10 cellular contexts compared by ENCODE assay signal in genomic region chr11:115939726-115940421, GRCh38.
DNase-seq lines count a peak whose midpoint lies in the region; ATAC-seq and TF ChIP-seq lines count a peak whose summit lies in the region.
"Had no signal": no experiment of that assay in that cellular context is flagged by ENCODE, and none has a peak within 500 bp of the region (broad histone marks: within the 10 kb centered on the region; RNA-seq: fewer than 3 reads in every experiment).

No MANE protein-coding gene starts in this region.

- peak; percentile 82 for DNase-seq in NCI-H146 treated with DMSO at 0.1 percent for 48 hours (lab: John Stamatoyannopoulos, UW; ENCODE audit: unreplicated experiment)
- no peak for DNase-seq in AG20443 (ENCODE audit: low spot score)
- DNase-seq in KBM-7: no peak
- no peak for DNase-seq in HEK293T (ENCODE audit: extremely low spot score)
- DNase-seq in NCI-H2196 (lab: John Stamatoyannopoulos, UW; ENCODE audit: unreplicated experiment): no peak
- DNase-seq: stomach had no signal

- no peak overlapping the region for H2AFZ ChIP-seq in SU-DHL-6 (ENCODE audit: low read depth, low read length, severe bottlenecking)

- ATAC-seq in GM18499 (IDR thresholded peaks at IDR 0.05; ENCODE audit: insufficient read depth, unreplicated experiment): peak; percentile 49

- no peak overlapping the region for H3K4me3 ChIP-seq in HEK293 (ENCODE audit: low read depth, low read length)
- no peak overlapping the region for H3K4me3 ChIP-seq in SU-DHL-6 (ENCODE audit: insufficient read depth, low read length, poor library complexity, severe bottlenecking)
- H3K4me3 ChIP-seq: gastroesophageal sphincter, stomach had no signal

- H3K4me1 ChIP-seq in HEK293 (ENCODE audit: control insufficient read depth, insufficient read depth, low read length): no peaks in the 10 kb centered on the region
- H3K4me1 ChIP-seq: gastroesophageal sphincter, stomach had no signal

- H3F3A ChIP-seq in SU-DHL-6 (ENCODE audit: insufficient read depth): no peaks in the 10 kb centered on the region

- H4K20me1 ChIP-seq in SU-DHL-6 (ENCODE audit: low read depth, low read length): no peaks in the 10 kb centered on the region

- H3K4me2 ChIP-seq in SU-DHL-6 (ENCODE audit: low read depth, low read length, poor library complexity, severe bottlenecking): peak overlapping the region; percentile 46

- H3K9me3 ChIP-seq in HEK293 (ENCODE audit: control insufficient read depth, insufficient read depth, low read depth, low read length): no peaks in the 10 kb centered on the region
- H3K9me3 ChIP-seq in SU-DHL-6 (ENCODE audit: insufficient read depth, low read length): no peaks in the 10 kb centered on the region
- H3K9me3 ChIP-seq: gastroesophageal sphincter, stomach had no signal

- no peaks in the 10 kb centered on the region for H3K79me2 ChIP-seq in SU-DHL-6 (ENCODE audit: insufficient read depth, low read length)

- no peak for TF ChIP-seq CTCF in HEK293 (tag by site-specific recombination; IDR thresholded peaks at IDR 0.05)
- no peak for TF ChIP-seq CTCF in SU-DHL-6 (IDR thresholded peaks at IDR 0.05; ENCODE audit: insufficient read depth, low read length, poor library complexity, severe bottlenecking)

- POLR2A ChIA-PET in HEK293 (lab: Yijun Ruan, JAX): no interaction called here
- POLR2A ChIA-PET in HEK293T (lab: Yijun Ruan, JAX): no interaction called here

- no peak overlapping the region for H3K9ac ChIP-seq in SU-DHL-6 (ENCODE audit: low read length)

- CTCF ChIA-PET in HEK293 (lab: Yijun Ruan, JAX) (interaction anchor here (1.1 kb wide), 1 partner anchor 11 kb away, joined by 3 read pairs; no protein-coding TSS in a partner anchor), HEK293T (lab: Yijun Ruan, JAX) (no interaction called here)

- H3K9me2 ChIP-seq in SU-DHL-6 (replicated peaks; ENCODE audit: insufficient read depth, low read length): no peaks in the 10 kb centered on the region

- H3K36me3 ChIP-seq in HEK293 (ENCODE audit: control insufficient read depth in 2 of 2, insufficient read depth in 1 of 2, low read length in 2 of 2): no peaks in the 10 kb centered on the region
- no peaks in the 10 kb centered on the region for H3K36me3 ChIP-seq in SU-DHL-6 (ENCODE audit: low read length)
- H3K36me3 ChIP-seq: gastroesophageal sphincter, stomach had no signal

- no peaks in the 10 kb centered on the region for H3K27me3 ChIP-seq in SU-DHL-6 (ENCODE audit: low read length)

- H3K27ac ChIP-seq in HEK293 (ENCODE audit: extremely low read depth, low read depth, low read length) (no peak overlapping the region), SU-DHL-6 (ENCODE audit: low read depth, low read length) (no peak overlapping the region)
- H3K27ac ChIP-seq: gastroesophageal sphincter, stomach had no signal

- in situ Hi-C loops in KBM-7 (cut with MboI; ENCODE audit: low pct_unique_long_range_greater_than_20kb, low sequenced_read_pairs): no loop called here

TF ChIP-seq in HEK293, 187 proteins besides CTCF, POLR2A, EP300 and RAD21 (continues in another document):
- TF ChIP-seq ZNF585B (tag by site-specific recombination; IDR thresholded peaks at IDR 0.05): no peak
- TF ChIP-seq SP2 (tag by site-specific recombination; IDR thresholded peaks at IDR 0.05): no peak
- no peak for TF ChIP-seq ZNF157 (tag by site-specific recombination; IDR thresholded peaks at IDR 0.05)
- no peak for TF ChIP-seq ZNF670 (tag by site-specific recombination; IDR thresholded peaks at IDR 0.05; ENCODE audit: low read depth)
- no peak for TF ChIP-seq ZNF513 (tag by site-specific recombination; IDR thresholded peaks at IDR 0.05)
- TF ChIP-seq, protein P1, sequence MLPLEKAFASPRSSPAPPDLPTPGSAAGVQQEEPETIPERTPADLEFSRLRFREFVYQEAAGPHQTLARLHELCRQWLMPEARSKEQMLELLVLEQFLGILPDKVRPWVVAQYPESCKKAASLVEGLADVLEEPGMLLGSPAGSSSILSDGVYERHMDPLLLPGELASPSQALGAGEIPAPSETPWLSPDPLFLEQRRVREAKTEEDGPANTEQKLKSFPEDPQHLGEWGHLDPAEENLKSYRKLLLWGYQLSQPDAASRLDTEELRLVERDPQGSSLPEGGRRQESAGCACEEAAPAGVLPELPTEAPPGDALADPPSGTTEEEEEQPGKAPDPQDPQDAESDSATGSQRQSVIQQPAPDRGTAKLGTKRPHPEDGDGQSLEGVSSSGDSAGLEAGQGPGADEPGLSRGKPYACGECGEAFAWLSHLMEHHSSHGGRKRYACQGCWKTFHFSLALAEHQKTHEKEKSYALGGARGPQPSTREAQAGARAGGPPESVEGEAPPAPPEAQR (tag by site-specific recombination; IDR thresholded peaks at IDR 0.05): no peak
- no peak for TF ChIP-seq KLF9 (tag by site-specific recombination; IDR thresholded peaks at IDR 0.05; ENCODE audit: low read depth)
- no peak for TF ChIP-seq ZNF211 (tag by site-specific recombination; IDR thresholded peaks at IDR 0.05; ENCODE audit: low read depth)
- TF ChIP-seq ZNF18 (tag by site-specific recombination; IDR thresholded peaks at IDR 0.05): no peak

TF ChIP-seq in HEK293T, 16 proteins besides CTCF, POLR2A, EP300 and RAD21:
- TF ChIP-seq BHLHE40 (IDR thresholded peaks at IDR 0.05; ENCODE audit: borderline replicate concordance): no peak
- no peak for TF ChIP-seq L3MBTL2 (conservative IDR thresholded peaks at IDR 0.05)
- no peak for TF ChIP-seq SUZ12 (IDR thresholded peaks at IDR 0.05)
- no peak for TF ChIP-seq ELF4 (IDR thresholded peaks at IDR 0.05)
- no peak for TF ChIP-seq SP1 (IDR thresholded peaks at IDR 0.05)
- no peak for TF ChIP-seq ARNT (IDR thresholded peaks at IDR 0.05)
- no peak for TF ChIP-seq FOXK2 (IDR thresholded peaks at IDR 0.05)
- TF ChIP-seq TARDBP (IDR thresholded peaks at IDR 0.05): no peak
- TF ChIP-seq NFRKB (IDR thresholded peaks at IDR 0.05): no peak
- TF ChIP-seq CTBP1 (IDR thresholded peaks at IDR 0.05; ENCODE audit: borderline replicate concordance): no peak
- TF ChIP-seq LEF1 (IDR thresholded peaks at IDR 0.05; ENCODE audit: borderline replicate concordance): no peak
- no peak for TF ChIP-seq FOXM1 (IDR thresholded peaks at IDR 0.05; ENCODE audit: borderline replicate concordance)
- no peak for TF ChIP-seq ZNF384 (IDR thresholded peaks at IDR 0.05)
- no peak for TF ChIP-seq FOXA1 (IDR thresholded peaks at IDR 0.05)
- no peak for TF ChIP-seq PKNOX1 (IDR thresholded peaks at IDR 0.05)
- TF ChIP-seq HDGF (IDR thresholded peaks at IDR 0.05; ENCODE audit: borderline replicate concordance): no peak
